In the genomic region with DNA sequence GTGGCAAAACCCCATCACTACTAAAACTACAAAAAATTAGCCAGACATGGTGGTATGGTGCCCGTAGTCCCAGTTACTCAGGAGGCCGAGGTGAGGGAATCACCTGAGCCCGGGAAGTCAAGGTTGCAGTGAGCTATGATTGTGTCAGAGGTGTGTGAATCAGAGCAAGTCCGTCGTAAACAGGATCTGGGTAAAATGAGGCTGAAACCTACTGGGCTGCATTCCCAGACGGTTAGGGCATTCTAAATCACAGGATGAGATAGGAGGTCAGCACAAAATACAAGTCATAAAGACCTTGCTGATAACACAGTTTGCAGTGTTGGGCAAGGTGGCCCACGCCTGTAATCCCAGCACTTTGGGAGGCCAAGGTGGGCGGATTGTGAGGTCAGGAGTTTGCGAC, we compare ENCODE assay signal across 17 cellular contexts. TPM values are rescaled to one million over a fixed set of nuclear protein-coding genes. Genes with fewer than 3 reads are reported as not detected.
DNase-seq lines count a peak whose midpoint lies in the region; ATAC-seq, FAIRE-seq and TF ChIP-seq lines count a peak whose summit lies in the region.
"Had no signal": no experiment of that assay in that cellular context is flagged by ENCODE, and none has a peak within 500 bp of the region (broad histone marks: within the 10 kb centered on the region; RNA-seq: fewer than 3 reads in every experiment).

No MANE protein-coding gene starts in this region.

- FAIRE-seq in K562 (lab: Jason Lieb, UNC) (no peak), keratinocyte (lab: Jason Lieb, UNC) (no peak), small intestine (lab: Jason Lieb, UNC) (no peak)
- FAIRE-seq: pancreas had no signal

- H3K9me1 ChIP-seq in K562 (ENCODE audit: control insufficient read depth, insufficient read depth, low read length) (peaks cover 4% of the 10 kb centered on the region), keratinocyte (ENCODE audit: control insufficient read depth, extremely low read depth, insufficient read depth, low read length) (no peaks in the 10 kb centered on the region)

- H3K9me3 ChIP-seq in K562 (replicated peaks; ENCODE audit: control insufficient read depth, insufficient read depth, low read depth, low read length) (peaks cover 6% of the 10 kb centered on the region), keratinocyte (ENCODE audit: control insufficient read depth, low read depth, low read length) (no peaks in the 10 kb centered on the region), small intestine (ENCODE audit: control insufficient read depth, low read depth) (no peaks in the 10 kb centered on the region)
- H3K9me3 ChIP-seq: pancreas, thoracic aorta had no signal

- TF ChIP-seq EP300 in K562 (IDR thresholded peaks at IDR 0.05; ENCODE audit: low read length): no peak

- no peaks in the 10 kb centered on the region for H3K36me3 ChIP-seq in K562 (ENCODE audit: control insufficient read depth, insufficient read depth, low read length)
- no peaks in the 10 kb centered on the region for H3K36me3 ChIP-seq in keratinocyte (ENCODE audit: control insufficient read depth in 2 of 2, extremely low read depth in 1 of 2, insufficient read depth in 2 of 2, low read length in 2 of 2)
- H3K36me3 ChIP-seq in small intestine (ENCODE audit: control insufficient read depth in 2 of 2, insufficient read depth in 2 of 2, low read length in 2 of 2): no peaks in the 10 kb centered on the region
- H3K36me3 ChIP-seq: pancreas, thoracic aorta had no signal

- H4K20me1 ChIP-seq in K562 (replicated peaks; ENCODE audit: control insufficient read depth, insufficient read depth, low read length) (0 out of 2 replicates have a peak, but pooled peaks cover 3% of the 10 kb centered on the region), keratinocyte (ENCODE audit: control insufficient read depth, extremely low read depth, insufficient read depth, low read length) (no peaks in the 10 kb centered on the region)

- H3K4me1 ChIP-seq in K562 (replicated peaks in 1 of 2; ENCODE audit: control insufficient read depth in 2 of 2, insufficient read depth in 2 of 2, low read length in 2 of 2) (peaks cover 12 to 17% of the 10 kb centered on the region in 2 experiments; a peak in 4 of 5 replicates), keratinocyte (ENCODE audit: control insufficient read depth, extremely low read depth, insufficient read depth, low read length) (peaks cover 39% of the 10 kb centered on the region), small intestine (ENCODE audit: control insufficient read depth in 2 of 2, insufficient read depth in 1 of 2, low read depth in 1 of 2, low read length in 1 of 2) (peaks cover 3 to 6% of the 10 kb centered on the region in 2 donors)

- H3K27ac ChIP-seq in K562 (ENCODE audit: extremely low read depth, low read depth, low read length) (no peak overlapping the region), keratinocyte (ENCODE audit: control insufficient read depth, insufficient read depth, low read length) (peak overlapping the region; percentile 77), small intestine (ENCODE audit: low read depth in 1 of 2, low read length in 1 of 2) (no peak overlapping the region)
- H3K27ac ChIP-seq: pancreas, SK-N-MC, thoracic aorta had no signal

- no peak overlapping the region for H3K4me3 ChIP-seq in K562
- no peak overlapping the region for H3K4me3 ChIP-seq in keratinocyte (ENCODE audit: control insufficient read depth in 2 of 3, extremely low read depth in 1 of 3, insufficient read depth in 2 of 3, low read depth in 1 of 3, low read length in 3 of 3)
- no peak overlapping the region for H3K4me3 ChIP-seq in small intestine (ENCODE audit: low read depth in 1 of 2, low read length in 2 of 2)
- H3K4me3 ChIP-seq: pancreas, SK-N-MC, thoracic aorta had no signal

- H3K79me2 ChIP-seq in K562 (ENCODE audit: control insufficient read depth, insufficient read depth, low read length) (peaks cover 21% of the 10 kb centered on the region), keratinocyte (ENCODE audit: control insufficient read depth, insufficient read depth, low read length) (peaks cover 29% of the 10 kb centered on the region)

- H3K4me2 ChIP-seq in K562 (ENCODE audit: insufficient read depth, low read length): no peak overlapping the region
- peak overlapping the region; percentile 27 for H3K4me2 ChIP-seq in keratinocyte (ENCODE audit: control insufficient read depth, extremely low read depth, insufficient read depth, low read depth, low read length)

- TF ChIP-seq POLR2A in K562 (conservative IDR thresholded peaks at IDR 0.05): no peak

- POLR2A ChIA-PET in K562 (lab: Yijun Ruan, JAX): no interaction called here

- 27% methylated on average over 9 of the region's 9 CpGs for WGBS in K562 (ENCODE audit: insufficient coverage, low coverage, missing lambda C conversion rate)
- 25 to 70% (median 32%) methylated on average over 9 of the region's 9 CpGs for WGBS in small intestine, 3 donors

- BruUV-seq in K562 (replicated peaks; lab: Mats Ljungman, UMichigan): no TSS peak

- TF ChIP-seq CTCF in K562 (IDR thresholded peaks at IDR 0.05 in 2 of 3, conservative IDR thresholded peaks at IDR 0.05 in 1 of 3; ENCODE audit: insufficient read depth in 2 of 3, low read depth in 1 of 3, low read length in 3 of 3): no peak
- TF ChIP-seq CTCF in keratinocyte (optimal IDR thresholded peaks at IDR 0.05 in 1 of 3, IDR thresholded peaks at IDR 0.05 in 1 of 3, conservative IDR thresholded peaks at IDR 0.05 in 1 of 3; ENCODE audit: extremely low read depth in 1 of 3, insufficient read depth in 2 of 3, low read length in 3 of 3): no peak
- no peak for TF ChIP-seq CTCF in GM13976 (IDR thresholded peaks at IDR 0.05; ENCODE audit: borderline replicate concordance, control extremely low read depth, extremely low read depth, insufficient read depth, missing control alignments)

- H2AFZ ChIP-seq in K562 (ENCODE audit: low read depth, low read length): no peak overlapping the region
- no peak overlapping the region for H2AFZ ChIP-seq in keratinocyte (ENCODE audit: control insufficient read depth, low read length)

- CTCF ChIA-PET in K562 (lab: Yijun Ruan, JAX; ENCODE audit: low intra/inter-chr PET ratio): interaction anchor here (1.7 kb wide), 1 partner anchor 160 kb away, joined by 5 read pairs; no protein-coding TSS in a partner anchor

- no peak for ATAC-seq in K562
- no peak for ATAC-seq in GM19395 (IDR thresholded peaks at IDR 0.05; ENCODE audit: unreplicated experiment)
- no peak for ATAC-seq in HG02884 (IDR thresholded peaks at IDR 0.05; ENCODE audit: unreplicated experiment)
- ATAC-seq: activated naive CD4-positive, alpha-beta T cell treated with anti-CD3 and anti-CD28 coated beads, Interleukin-2, amount 50 U/mL, for 72 hours; effector memory CD8-positive, alpha-beta T cell; natural killer cell; pancreas; stimulated activated effector memory CD8-positive, alpha-beta T cell treated with anti-CD3 and anti-CD28 coated beads, Interleukin-12 subunit alpha, Interleukin-12 subunit beta, amount 100 ng/mL, for 72 hours had no signal

- in situ Hi-C loops in K562 (cut with MboI): no loop called here
- in situ Hi-C loops in GM13976 (cut with MboI; ENCODE audit: low sequenced_read_pairs, unreplicated experiment): loop anchor here (25.0 kb wide), 1 partner anchor 169 kb away; no protein-coding TSS in a partner anchor

- DNase-seq in LoVo (ENCODE audit: low spot score) (peak; percentile 63), K562 (ENCODE audit: extremely low read depth in 1 of 4, low spot score in 3 of 4) (no peak), keratinocyte (ENCODE audit: low read depth, low spot score) (no peak), small intestine (peak; percentile 76), HCEC 1CT (no peak), GM13976 (ENCODE audit: low spot score) (no peak)
- DNase-seq: activated CD4-positive, alpha-beta T cell treated with anti-CD3 and anti-CD28 coated beads, Interleukin-2, amount 50 U/mL, for 1 hour; effector memory CD8-positive, alpha-beta T cell; natural killer cell; pancreas had no signal

- TF ChIP-seq RAD21 in K562 (CRISPR knock-in tag; conservative IDR thresholded peaks at IDR 0.05 in 1 of 2, IDR thresholded peaks at IDR 0.05 in 1 of 2): no peak

- H3K27me3 ChIP-seq in K562 (ENCODE audit: control insufficient read depth in 2 of 2, insufficient read depth in 2 of 2, low read length in 2 of 2) (no peaks in the 10 kb centered on the region), keratinocyte (ENCODE audit: control insufficient read depth, extremely low read depth, insufficient read depth, low read length) (no peaks in the 10 kb centered on the region), small intestine (ENCODE audit: control insufficient read depth in 2 of 2, insufficient read depth in 2 of 2, low read length in 2 of 2) (no peaks in the 10 kb centered on the region)
- H3K27me3 ChIP-seq: pancreas had no signal

- H3K9ac ChIP-seq in K562 (ENCODE audit: insufficient read depth in 1 of 2, low read depth in 2 of 2, low read length in 2 of 2) (no peak overlapping the region), keratinocyte (ENCODE audit: control insufficient read depth, extremely low read depth, insufficient read depth, low read length) (peak overlapping the region; percentile 53)

- intact Hi-C loops in K562 (cut with micrococcal nuclease): loop anchor here (5.0 to 10.0 kb wide), 2 partner anchors 67 to 199 kb away; no protein-coding TSS in a partner anchor

- dilution Hi-C loops in keratinocyte (cut with MboI; ENCODE audit: extremely low pct_ligation_motif_present, low sequenced_read_pairs): no loop called here

RNA-seq across cellular contexts. Expression of gene CLTB, which starts 1.9 kb away (rescaled TPM):
- 8.7 and 27.7 TPM in 2 replicates for total RNA-seq in K562 (2011; cell fraction: chromatin; rRNA removed; ENCODE audit: low replicate concordance)
- 17.0 and 19.1 TPM in 2 replicates for total RNA-seq in K562 (2011; cell fraction: nucleolus; rRNA removed)
- 18.7 and 31.4 TPM in 2 replicates for total RNA-seq in K562 (2011; cell fraction: nucleoplasm; rRNA removed)
- total RNA-seq in K562 (2014; rRNA removed) (111 and 117 TPM in 2 replicates), K562 (2014; rRNA removed; fragmentation: Illumina TruSeq; extraction: Trizol) (15.2 and 17.4 TPM in 2 replicates), K562 (2015; rRNA removed; fragmentation: Illumina TruSeq; extraction: Trizol) (39.0 and 39.7 TPM in 2 replicates), K562 (2021) (54.7 and 69.0 TPM in 2 replicates)
- polyA plus RNA-seq in K562 (2011; rRNA removed) (33.1 and 41.1 TPM in 2 replicates), K562 (2014; fragmentation: Illumina TruSeq; extraction: Trizol) (31.4 and 55.9 TPM in 2 replicates), K562 (2014; fragmentation: Nextera tagmentation; extraction: Ambion mirVana) (1 to 10 TPM; 1.8 to 3.5 TPM), K562 (2014; rRNA removed) (84.2 and 84.6 TPM in 2 replicates), keratinocyte (326 to 485 TPM (median 427 TPM) in 3 replicates), small intestine (100 to 1,000 TPM; 189 to 359 (median 337) TPM)
- 47.3 and 113 TPM in 2 replicates for polyA plus RNA-seq in K562 (2011; cell fraction: cytosol; rRNA removed)
- 28.1 and 43.0 TPM in 2 replicates for polyA plus RNA-seq in K562 (2011; cell fraction: nucleus; rRNA removed)
- polyA plus RNA-seq in K562 (2012): 55.6 and 65.9 TPM in 2 replicates
- 17.0 and 24.2 TPM in 2 replicates for polyA minus RNA-seq in K562 (2011; rRNA and poly(A)+ RNA removed)
- 25.4 and 28.5 TPM in 2 replicates for polyA minus RNA-seq in K562 (2011; cell fraction: cytosol; rRNA and poly(A)+ RNA removed)
- polyA minus RNA-seq in K562 (2011; cell fraction: nucleus; rRNA and poly(A)+ RNA removed): 7.8 and 8.3 TPM in 2 replicates
- 465 TPM for polyA plus RNA-seq in keratinocyte (2011; ENCODE audit: low read depth)
- 241 and 487 TPM in 2 replicates for polyA plus RNA-seq in keratinocyte (2011; cell fraction: cytosol; rRNA removed)
- polyA plus RNA-seq in keratinocyte (2011; cell fraction: nucleus; rRNA removed): 219 and 221 TPM in 2 replicates
- 435 and 459 TPM in 2 replicates for polyA plus RNA-seq in keratinocyte (2012; ENCODE audit: low replicate concordance)
- 151 to 200 TPM (median 157 TPM) in 3 replicates for polyA minus RNA-seq in keratinocyte
- polyA minus RNA-seq in keratinocyte (2011; cell fraction: cytosol; rRNA and poly(A)+ RNA removed): 467 TPM
- polyA minus RNA-seq in keratinocyte (2011; cell fraction: nucleus; rRNA and poly(A)+ RNA removed): 69.2 and 77.9 TPM in 2 replicates

RNA-seq across cellular contexts. Expression of gene HIGD2A, which starts 29.7 kb away (rescaled TPM):
- total RNA-seq in K562 (2011; cell fraction: chromatin; rRNA removed; ENCODE audit: low replicate concordance): 8.9 and 23.0 TPM in 2 replicates
- 31.7 and 39.2 TPM in 2 replicates for total RNA-seq in K562 (2011; cell fraction: nucleolus; rRNA removed)
- 38.3 and 59.1 TPM in 2 replicates for total RNA-seq in K562 (2011; cell fraction: nucleoplasm; rRNA removed)
- 193 and 230 TPM in 2 replicates for total RNA-seq in K562 (2014; rRNA removed)
- total RNA-seq in K562 (2014; rRNA removed; fragmentation: Illumina TruSeq; extraction: Trizol): 86.1 and 94.7 TPM in 2 replicates
- total RNA-seq in K562 (2015; rRNA removed; fragmentation: Illumina TruSeq; extraction: Trizol): 161 and 163 TPM in 2 replicates
- total RNA-seq in K562 (2021): 150 and 154 TPM in 2 replicates
- 121 and 166 TPM in 2 replicates for polyA plus RNA-seq in K562 (2011; rRNA removed)
- polyA plus RNA-seq in K562 (2011; cell fraction: cytosol; rRNA removed): 306 and 470 TPM in 2 replicates
- 70.5 and 75.2 TPM in 2 replicates for polyA plus RNA-seq in K562 (2011; cell fraction: nucleus; rRNA removed)
- 187 and 315 TPM in 2 replicates for polyA plus RNA-seq in K562 (2012)
- polyA plus RNA-seq in K562 (2014; fragmentation: Illumina TruSeq; extraction: Trizol): 144 and 249 TPM in 2 replicates
- polyA plus RNA-seq in K562 (2014; fragmentation: Nextera tagmentation; extraction: Ambion mirVana): 100 to 1,000 TPM; 232 to 235 TPM
- 264 and 272 TPM in 2 replicates for polyA plus RNA-seq in K562 (2014; rRNA removed)
- 38.5 and 45.4 TPM in 2 replicates for polyA minus RNA-seq in K562 (2011; rRNA and poly(A)+ RNA removed)
- polyA minus RNA-seq in K562 (2011; cell fraction: cytosol; rRNA and poly(A)+ RNA removed): 64.4 and 107 TPM in 2 replicates
- 21.5 and 40.7 TPM in 2 replicates for polyA minus RNA-seq in K562 (2011; cell fraction: nucleus; rRNA and poly(A)+ RNA removed)
- polyA plus RNA-seq in keratinocyte: 74.6 to 91.4 TPM (median 87.9 TPM) in 3 replicates
- polyA plus RNA-seq in keratinocyte (2011; ENCODE audit: low read depth): 5.6 TPM
- polyA plus RNA-seq in keratinocyte (2011; cell fraction: cytosol; rRNA removed): 79.7 and 125 TPM in 2 replicates
- 25.9 and 37.5 TPM in 2 replicates for polyA plus RNA-seq in keratinocyte (2011; cell fraction: nucleus; rRNA removed)
- 113 and 117 TPM in 2 replicates for polyA plus RNA-seq in keratinocyte (2012; ENCODE audit: low replicate concordance)
- 41.8 to 68.1 TPM (median 53.4 TPM) in 3 replicates for polyA minus RNA-seq in keratinocyte
- polyA minus RNA-seq in keratinocyte (2011; cell fraction: cytosol; rRNA and poly(A)+ RNA removed): 113 TPM
- 14.7 and 17.1 TPM in 2 replicates for polyA minus RNA-seq in keratinocyte (2011; cell fraction: nucleus; rRNA and poly(A)+ RNA removed)
- polyA plus RNA-seq in small intestine: 100 to 1,000 TPM; 207 to 343 (median 333) TPM

RNA-seq across cellular contexts. Expression of gene NOP16, which starts 29.9 kb away (rescaled TPM):
- 76.0 and 149 TPM in 2 replicates for total RNA-seq in K562 (2011; cell fraction: chromatin; rRNA removed; ENCODE audit: low replicate concordance)
- 135 and 143 TPM in 2 replicates for total RNA-seq in K562 (2011; cell fraction: nucleolus; rRNA removed)
- total RNA-seq in K562 (2011; cell fraction: nucleoplasm; rRNA removed): 111 and 128 TPM in 2 replicates
- total RNA-seq in K562 (2014; rRNA removed) (92.5 and 116 TPM in 2 replicates), K562 (2014; rRNA removed; fragmentation: Illumina TruSeq; extraction: Trizol) (80.3 and 98.2 TPM in 2 replicates), K562 (2015; rRNA removed; fragmentation: Illumina TruSeq; extraction: Trizol) (143 and 148 TPM in 2 replicates), K562 (2021) (116 and 120 TPM in 2 replicates)
- polyA plus RNA-seq in K562 (2011; rRNA removed) (121 and 136 TPM in 2 replicates), K562 (2014; fragmentation: Illumina TruSeq; extraction: Trizol) (161 and 166 TPM in 2 replicates), K562 (2014; fragmentation: Nextera tagmentation; extraction: Ambion mirVana) (100 to 1,000 TPM; 183 to 342 TPM), K562 (2014; rRNA removed) (174 and 221 TPM in 2 replicates), keratinocyte (73.3 to 101 TPM (median 96.7 TPM) in 3 replicates), small intestine (10 to 100 TPM; 28.6 to 47.6 (median 29.7) TPM)
- polyA plus RNA-seq in K562 (2011; cell fraction: cytosol; rRNA removed): 104 and 115 TPM in 2 replicates
- 133 and 168 TPM in 2 replicates for polyA plus RNA-seq in K562 (2011; cell fraction: nucleus; rRNA removed)
- 49.6 and 125 TPM in 2 replicates for polyA plus RNA-seq in K562 (2012)
- polyA minus RNA-seq in K562 (2011; rRNA and poly(A)+ RNA removed): 60.7 and 71.9 TPM in 2 replicates
- 42.1 and 58.9 TPM in 2 replicates for polyA minus RNA-seq in K562 (2011; cell fraction: cytosol; rRNA and poly(A)+ RNA removed)
- 83.7 and 100 TPM in 2 replicates for polyA minus RNA-seq in K562 (2011; cell fraction: nucleus; rRNA and poly(A)+ RNA removed)
- 52.9 TPM for polyA plus RNA-seq in keratinocyte (2011; ENCODE audit: low read depth)
- 73.0 and 88.7 TPM in 2 replicates for polyA plus RNA-seq in keratinocyte (2011; cell fraction: cytosol; rRNA removed)
- 80.9 and 89.6 TPM in 2 replicates for polyA plus RNA-seq in keratinocyte (2011; cell fraction: nucleus; rRNA removed)
- polyA plus RNA-seq in keratinocyte (2012; ENCODE audit: low replicate concordance): 62.2 and 82.2 TPM in 2 replicates
- 17.5 to 26.1 TPM (median 22.9 TPM) in 3 replicates for polyA minus RNA-seq in keratinocyte
- polyA minus RNA-seq in keratinocyte (2011; cell fraction: cytosol; rRNA and poly(A)+ RNA removed): 71.7 TPM
- polyA minus RNA-seq in keratinocyte (2011; cell fraction: nucleus; rRNA and poly(A)+ RNA removed): 20.8 and 25.3 TPM in 2 replicates

RNA-seq across cellular contexts. Expression of gene FAF2, which starts 29.9 kb away (rescaled TPM):
- 48.2 and 98.0 TPM in 2 replicates for total RNA-seq in K562 (2011; cell fraction: chromatin; rRNA removed; ENCODE audit: low replicate concordance)
- total RNA-seq in K562 (2011; cell fraction: nucleolus; rRNA removed): 45.0 and 52.5 TPM in 2 replicates
- total RNA-seq in K562 (2011; cell fraction: nucleoplasm; rRNA removed): 70.0 and 90.6 TPM in 2 replicates
- total RNA-seq in K562 (2014; rRNA removed): 25.6 and 29.0 TPM in 2 replicates
- 37.8 and 41.6 TPM in 2 replicates for total RNA-seq in K562 (2014; rRNA removed; fragmentation: Illumina TruSeq; extraction: Trizol)
- 35.4 and 36.1 TPM in 2 replicates for total RNA-seq in K562 (2015; rRNA removed; fragmentation: Illumina TruSeq; extraction: Trizol)
- 33.7 and 37.7 TPM in 2 replicates for total RNA-seq in K562 (2021)
- polyA plus RNA-seq in K562 (2011; rRNA removed): 38.6 and 44.6 TPM in 2 replicates
- 22.1 and 28.9 TPM in 2 replicates for polyA plus RNA-seq in K562 (2011; cell fraction: cytosol; rRNA removed)
- polyA plus RNA-seq in K562 (2011; cell fraction: nucleus; rRNA removed): 33.7 and 37.6 TPM in 2 replicates
- polyA plus RNA-seq in K562 (2012): 23.2 and 26.6 TPM in 2 replicates
- 41.9 and 43.4 TPM in 2 replicates for polyA plus RNA-seq in K562 (2014; fragmentation: Illumina TruSeq; extraction: Trizol)
- 10 to 100 TPM; 25.2 to 32.8 TPM for polyA plus RNA-seq in K562 (2014; fragmentation: Nextera tagmentation; extraction: Ambion mirVana)
- 25.0 and 30.3 TPM in 2 replicates for polyA plus RNA-seq in K562 (2014; rRNA removed)
- polyA minus RNA-seq in K562 (2011; rRNA and poly(A)+ RNA removed): 63.2 and 66.8 TPM in 2 replicates
- 22.9 and 31.1 TPM in 2 replicates for polyA minus RNA-seq in K562 (2011; cell fraction: cytosol; rRNA and poly(A)+ RNA removed)
- polyA minus RNA-seq in K562 (2011; cell fraction: nucleus; rRNA and poly(A)+ RNA removed): 12.4 and 23.8 TPM in 2 replicates
- polyA plus RNA-seq in keratinocyte: 44.7 to 63.2 TPM (median 52.9 TPM) in 3 replicates
- polyA plus RNA-seq in keratinocyte (2011; ENCODE audit: low read depth): 23.2 TPM
- 16.5 and 30.1 TPM in 2 replicates for polyA plus RNA-seq in keratinocyte (2011; cell fraction: cytosol; rRNA removed)
- polyA plus RNA-seq in keratinocyte (2011; cell fraction: nucleus; rRNA removed): 94.6 and 106 TPM in 2 replicates
- polyA plus RNA-seq in keratinocyte (2012; ENCODE audit: low replicate concordance): 25.1 and 42.5 TPM in 2 replicates
- 55.4 to 74.7 TPM (median 66.1 TPM) in 3 replicates for polyA minus RNA-seq in keratinocyte
- polyA minus RNA-seq in keratinocyte (2011; cell fraction: cytosol; rRNA and poly(A)+ RNA removed): 23.6 TPM
- 79.2 and 126 TPM in 2 replicates for polyA minus RNA-seq in keratinocyte (2011; cell fraction: nucleus; rRNA and poly(A)+ RNA removed)
- 10 to 100 TPM in 2 of 3 donors, 1 to 10 TPM in 1; 6.8 to 19.3 (median 11.4) TPM for polyA plus RNA-seq in small intestine

RNA-seq across cellular contexts. Expression of gene ARL10, which starts 53.0 kb away (rescaled TPM):
- 0.05 and 0.53 TPM in 2 replicates for total RNA-seq in K562 (2011; cell fraction: chromatin; rRNA removed; ENCODE audit: low replicate concordance)
- total RNA-seq in K562 (2011; cell fraction: nucleolus; rRNA removed): not detected in 2 replicates
- 0.07 and 0.08 TPM in 2 replicates for total RNA-seq in K562 (2011; cell fraction: nucleoplasm; rRNA removed)
- total RNA-seq in K562 (2014; rRNA removed): 2.0 TPM in 1 of 2 replicates, not detected in the other
- 0.40 TPM in 1 of 2 replicates, not detected in the other for total RNA-seq in K562 (2014; rRNA removed; fragmentation: Illumina TruSeq; extraction: Trizol)
- total RNA-seq in K562 (2015; rRNA removed; fragmentation: Illumina TruSeq; extraction: Trizol): 0.40 and 0.45 TPM in 2 replicates
- total RNA-seq in K562 (2021): 0.38 and 1.2 TPM in 2 replicates
- polyA plus RNA-seq in K562 (2011; rRNA removed): 0.01 and 0.11 TPM in 2 replicates
- polyA plus RNA-seq in K562 (2011; cell fraction: cytosol; rRNA removed): under 0.01 TPM in 1 of 2 replicates, not detected in the other
- polyA plus RNA-seq in K562 (2011; cell fraction: nucleus; rRNA removed): 0.03 and 0.46 TPM in 2 replicates
- polyA plus RNA-seq in K562 (2012): 0.03 and 0.34 TPM in 2 replicates
- 0.69 TPM in 1 of 2 replicates, not detected in the other for polyA plus RNA-seq in K562 (2014; fragmentation: Illumina TruSeq; extraction: Trizol)
- under 1 TPM; under 0.01 to 0.31 TPM for polyA plus RNA-seq in K562 (2014; fragmentation: Nextera tagmentation; extraction: Ambion mirVana)
- polyA plus RNA-seq in K562 (2014; rRNA removed): not detected in 2 replicates
- 0.35 TPM in 1 of 2 replicates, not detected in the other for polyA minus RNA-seq in K562 (2011; rRNA and poly(A)+ RNA removed)
- polyA minus RNA-seq in K562 (2011; cell fraction: cytosol; rRNA and poly(A)+ RNA removed): not detected in 2 replicates
- not detected in 2 replicates for polyA minus RNA-seq in K562 (2011; cell fraction: nucleus; rRNA and poly(A)+ RNA removed)
- 0.70 to 2.4 TPM (median 1.6 TPM) in 3 replicates for polyA plus RNA-seq in keratinocyte
- 1.0 TPM for polyA plus RNA-seq in keratinocyte (2011; ENCODE audit: low read depth)
- polyA plus RNA-seq in keratinocyte (2011; cell fraction: cytosol; rRNA removed): 0.66 and 0.72 TPM in 2 replicates
- 2.4 and 3.8 TPM in 2 replicates for polyA plus RNA-seq in keratinocyte (2011; cell fraction: nucleus; rRNA removed)
- 1.4 and 2.2 TPM in 2 replicates for polyA plus RNA-seq in keratinocyte (2012; ENCODE audit: low replicate concordance)
- 1.5 to 3.0 TPM (median 2.1 TPM) in 3 replicates for polyA minus RNA-seq in keratinocyte
- polyA minus RNA-seq in keratinocyte (2011; cell fraction: cytosol; rRNA and poly(A)+ RNA removed): 3.1 TPM
- polyA minus RNA-seq in keratinocyte (2011; cell fraction: nucleus; rRNA and poly(A)+ RNA removed): 1.3 and 2.9 TPM in 2 replicates
- under 1 TPM in 2 of 3 donors, not detected in 1; under 0.01 to 0.97 TPM for polyA plus RNA-seq in small intestine
- total RNA-seq: NCI-H460 had no signal

Comparison
In these comparisons a context has a peak if more than half of its experiments do, and no peak if none do; other contexts are left out.
1. DNase-seq: peak in LoVo (single experiment) and small intestine (single experiment); none in K562 (0 of 4), keratinocyte (single experiment), HCEC 1CT (single experiment) and GM13976 (single experiment).